23 cellular contexts compared by ENCODE assay signal in the genomic region with DNA sequence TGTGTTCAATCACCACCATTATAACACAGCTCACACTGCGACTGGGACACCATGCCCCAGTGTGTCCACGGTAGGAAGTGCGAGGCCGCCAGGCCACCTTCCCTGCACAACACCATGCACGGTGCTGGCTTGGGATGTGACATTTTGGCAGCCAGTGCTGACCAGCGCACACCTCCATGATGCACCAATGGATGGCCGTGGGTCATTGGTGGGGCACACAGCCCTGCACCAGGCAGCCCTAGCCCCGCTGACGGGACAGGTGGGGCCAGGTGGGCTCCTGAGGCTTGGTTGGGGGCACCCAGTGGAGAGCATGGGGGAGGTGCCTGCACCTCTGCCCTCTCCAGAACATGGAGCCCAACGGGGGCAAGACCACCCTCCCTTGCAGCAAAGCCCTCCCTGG. TPM values are rescaled to one million over a fixed set of nuclear protein-coding genes. Genes with fewer than 3 reads are reported as not detected.
"Had no signal": no experiment of that assay in that cellular context is flagged by ENCODE, and none has a peak within 500 bp of the region (broad histone marks: within the 10 kb centered on the region; RNA-seq: fewer than 3 reads in every experiment).

No MANE protein-coding gene starts in this region.

- H3K4me3 ChIP-seq: body of pancreas, cardiac muscle cell, hepatocyte, thyroid gland had no signal

- H3K9me3 ChIP-seq: body of pancreas, thyroid gland had no signal

- ATAC-seq: activated CD8-positive, alpha-beta memory T cell treated with anti-CD3 and anti-CD28 coated beads, Interleukin-2, amount 10 ng/mL, durations not matched to agents 7 days and 5 days; activated CD8-positive, alpha-beta T cell treated with anti-CD3 and anti-CD28 coated beads for 36 hours; T-cell had no signal

- H3K27ac ChIP-seq: cardiac muscle cell, hepatocyte, parathyroid adenoma, thyroid gland, VCaP had no signal

- H3K27me3 ChIP-seq: body of pancreas, hepatocyte had no signal

- DNase-seq: activated CD4-positive, alpha-beta T cell treated with anti-CD3 and anti-CD28 coated beads, Interleukin-2, amount 10 ng/mL, durations not matched to agents 7 days and 5 days; activated CD4-positive, CD25-positive, alpha-beta regulatory T cell treated with anti-CD3 and anti-CD28 coated beads, Interleukin-2, amount 50 U/mL, for 72 hours; activated CD8-positive, alpha-beta memory T cell treated with anti-CD3 and anti-CD28 coated beads, Interleukin-2, amount 10 ng/mL, durations not matched to agents 7 days and 5 days; activated CD8-positive, alpha-beta T cell treated with anti-CD3 and anti-CD28 coated beads for 36 hours; activated effector memory CD4-positive, alpha-beta T cell treated with anti-CD3 and anti-CD28 coated beads, Interleukin-2, amount 50 U/mL, for 16 hours; activated naive CD4-positive, alpha-beta T cell treated with anti-CD3 and anti-CD28 coated beads, Interleukin-2, amount 10 ng/mL, durations not matched to agents 7 days and 5 days; activated T-cell treated with anti-CD3 and anti-CD28 coated beads for 4 hours; effector CD4-positive, alpha-beta T cell; immature natural killer cell; kidney glomerular epithelial cell; stimulated activated CD4-positive, alpha-beta T cell treated with anti-CD3 and anti-CD28 coated beads, Interleukin-4, amount 100 ng/mL, for 1 hour; stimulated activated naive CD4-positive, alpha-beta T cell treated with Interleukin-2 at 50 U/mL for 16 hours; T-cell; thyroid gland had no signal

- H3K4me1 ChIP-seq: parathyroid adenoma had no signal

RNA-seq across cellular contexts. Expression of gene FRMD1, which starts 18.2 kb away (rescaled TPM):
- total RNA-seq: activated CD4-positive, alpha-beta T cell treated with anti-CD3 and anti-CD28 coated beads, Interleukin-2, amount 10 ng/mL, durations not matched to agents 7 days and 5 days; activated CD8-positive, alpha-beta memory T cell treated with anti-CD3 and anti-CD28 coated beads, Interleukin-2, amount 10 ng/mL, durations not matched to agents 7 days and 5 days; activated CD8-positive, alpha-beta T cell treated with anti-CD3 and anti-CD28 coated beads for 36 hours; body of pancreas; epithelial cell of proximal tubule; fibroblast of villous mesenchyme; mononuclear cell; myocyte; T-cell had no signal
- polyA plus RNA-seq: cardiac muscle cell, hepatocyte, immature natural killer cell had no signal
